28 cellular contexts compared by ENCODE assay signal in the genomic region with DNA sequence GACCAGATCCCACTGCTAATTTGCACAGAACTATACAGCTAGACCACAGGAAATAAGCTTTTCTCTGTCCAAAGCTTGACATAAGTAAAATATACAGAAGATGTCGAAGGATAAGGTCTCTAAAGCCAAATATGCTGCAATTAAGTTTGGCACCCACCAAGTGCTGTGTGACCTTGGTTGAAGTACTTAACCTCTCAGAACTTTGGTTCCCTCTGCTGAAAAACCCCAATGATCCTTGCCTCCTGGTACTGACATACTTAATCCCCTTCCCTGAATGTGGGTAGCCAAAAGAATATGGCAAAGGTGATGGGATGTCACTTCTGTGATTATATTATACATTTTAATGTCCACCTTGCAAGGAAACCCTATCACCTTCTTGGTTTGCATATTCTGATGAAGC.
"Had no signal": no experiment of that assay in that cellular context is flagged by ENCODE, and none has a peak within 500 bp of the region (broad histone marks: within the 10 kb centered on the region; RNA-seq: fewer than 3 reads in every experiment).

No MANE protein-coding gene starts in this region.

- H3K4me3 ChIP-seq: colonic mucosa, coronary artery, dorsolateral prefrontal cortex, esophagus muscularis mucosa, esophagus squamous epithelium, gastrocnemius medialis, gastroesophageal sphincter, heart left ventricle, heart right ventricle had no signal

- H3K9me3 ChIP-seq: colonic mucosa, esophagus muscularis mucosa, gastrocnemius medialis had no signal

- H3K27ac Mint-ChIP-seq: dendritic cell treated with granulocyte-macrophage colony-stimulating factor and Interleukin-4, amounts not matched to agents 40 ng/mL and 50 ng/mL, for 4 days; effector memory CD8-positive, alpha-beta T cell had no signal

- H3K4me3 Mint-ChIP-seq: dendritic cell treated with granulocyte-macrophage colony-stimulating factor and Interleukin-4, amounts not matched to agents 40 ng/mL and 50 ng/mL, for 4 days; effector memory CD8-positive, alpha-beta T cell had no signal

- H3K4me1 ChIP-seq: gastrocnemius medialis had no signal

- ATAC-seq: effector memory CD8-positive, alpha-beta T cell; esophagus mucosa; foreskin keratinocyte; gastrocnemius medialis; gastroesophageal sphincter; heart left ventricle; heart right ventricle had no signal

- H3K27ac ChIP-seq: colonic mucosa, coronary artery, dorsolateral prefrontal cortex, epithelial cell of prostate, esophagus muscularis mucosa, foreskin keratinocyte, gastrocnemius medialis, gastroesophageal sphincter, heart left ventricle, heart right ventricle had no signal

- FAIRE-seq: colon, endometrium, endothelial cell of umbilical vein, frontal cortex had no signal

- H3K27me3 ChIP-seq: colonic mucosa, esophagus muscularis mucosa, esophagus squamous epithelium, foreskin keratinocyte, gastrocnemius medialis, gastroesophageal sphincter, heart left ventricle, heart right ventricle had no signal

- H3K36me3 ChIP-seq: colonic mucosa, esophagus muscularis mucosa, gastrocnemius medialis, gastroesophageal sphincter, heart left ventricle, heart right ventricle had no signal

- H3K27me3 Mint-ChIP-seq: dendritic cell treated with granulocyte-macrophage colony-stimulating factor and Interleukin-4, amounts not matched to agents 40 ng/mL and 50 ng/mL, for 4 days; effector memory CD8-positive, alpha-beta T cell had no signal

- DNase-seq: colonic mucosa; cortex of kidney; dermis blood vessel endothelial cell; dorsolateral prefrontal cortex; effector CD4-positive, alpha-beta T cell; effector CD8-positive, alpha-beta T cell; effector memory CD4-positive, alpha-beta T cell; effector memory CD8-positive, alpha-beta T cell; erythroblast; esophagus squamous epithelium; foreskin fibroblast; foreskin keratinocyte; foreskin melanocyte; gastrocnemius medialis; glutamatergic neuron; head of caudate nucleus; heart left ventricle; heart right ventricle had no signal
